ENCODE assay signal across 20 cellular contexts in genomic region chr13:48029859-48030258, GRCh38. TPM values are rescaled to one million over a fixed set of nuclear protein-coding genes. Genes with fewer than 3 reads are reported as not detected.
DNase-seq lines count a peak whose midpoint lies in the region; ATAC-seq, FAIRE-seq and TF ChIP-seq lines count a peak whose summit lies in the region.
"Had no signal": no experiment of that assay in that cellular context is flagged by ENCODE, and none has a peak within 500 bp of the region (broad histone marks: within the 10 kb centered on the region; RNA-seq: fewer than 3 reads in every experiment).

No MANE protein-coding gene starts in this region.

- H3K4me3 Mint-ChIP-seq in activated CD8-positive, alpha-beta T cell treated with anti-CD3 and anti-CD28 coated beads for 36 hours, result no peak overlapping the region
- no peak overlapping the region for H3K4me3 Mint-ChIP-seq in activated CD8-positive, alpha-beta T cell treated with anti-CD3 and anti-CD28 coated beads, Interleukin-2, amount 10 ng/mL, durations not matched to agents 7 days and 5 days
- H3K4me3 Mint-ChIP-seq: B cell; CD8-positive, alpha-beta T cell; H9 had no signal

- WGBS in GM12878 (ENCODE audit: insufficient coverage, insufficient replicate concordance, low lambda C conversion rate, missing lambda C conversion rate), result 33% methylated on average over 2 of the region's 2 CpGs

- no peak for TF ChIP-seq EP300 in GM12878 (IDR thresholded peaks at IDR 0.05; ENCODE audit: borderline replicate concordance in 1 of 2, control insufficient read depth in 1 of 2, low read depth in 2 of 2, low read length in 2 of 2)

- in situ Hi-C loops in GM12878 (cut with MboI), result no loop called here

- no peak overlapping the region for H3K4me3 ChIP-seq in GM12878
- H3K4me3 ChIP-seq: BLaER1 treated with 17β-estradiol and CSF1 and Interleukin-3, amounts not matched to agents 10 nM and 100 nM had no signal

- POLR2A ChIA-PET in activated CD8-positive, alpha-beta T cell treated with anti-CD3 and anti-CD28 coated beads for 36 hours (lab: Charles Lee), result interaction anchor here (0.8 kb wide), 1 partner anchor 1014 kb away, joined by 3 read pairs; no protein-coding TSS in a partner anchor
- POLR2A ChIA-PET in activated CD8-positive, alpha-beta T cell treated with anti-CD3 and anti-CD28 coated beads, Interleukin-2, amount 10 ng/mL, durations not matched to agents 7 days and 5 days (lab: Charles Lee), result no interaction called here
- POLR2A ChIA-PET in GM12878 (lab: Charles Lee), result no interaction called here

- SMC1A ChIA-PET in GM12878 (lab: Charles Lee; ENCODE audit: uncharacterized antibody, unreplicated experiment), result no interaction called here

- no peak overlapping the region for H3K27ac Mint-ChIP-seq in activated CD8-positive, alpha-beta T cell treated with anti-CD3 and anti-CD28 coated beads for 36 hours
- H3K27ac Mint-ChIP-seq in activated CD8-positive, alpha-beta T cell treated with anti-CD3 and anti-CD28 coated beads, Interleukin-2, amount 10 ng/mL, durations not matched to agents 7 days and 5 days, result no peak overlapping the region
- H3K27ac Mint-ChIP-seq in activated naive CD4-positive, alpha-beta T cell treated with anti-CD3 and anti-CD28 coated beads, Interleukin-2, amount 50 U/mL, for 72 hours, result peak overlapping the region in 1 of 2 donors; percentile 27
- H3K27ac Mint-ChIP-seq: B cell; CD8-positive, alpha-beta T cell; H9 had no signal

- no peak for TF ChIP-seq POLR2A in GM12878 (IDR thresholded peaks at IDR 0.05; ENCODE audit: low read depth, low read length)

- DNase-seq in activated CD8-positive, alpha-beta T cell treated with anti-CD3 and anti-CD28 coated beads for 36 hours, result no peak
- DNase-seq in activated CD8-positive, alpha-beta T cell treated with anti-CD3 and anti-CD28 coated beads, Interleukin-2, amount 10 ng/mL, durations not matched to agents 7 days and 5 days, result no peak
- DNase-seq in activated naive CD4-positive, alpha-beta T cell treated with anti-CD3 and anti-CD28 coated beads, Interleukin-2, amount 50 U/mL, for 72 hours (ENCODE audit: low spot score in 2 of 2), result no peak
- no peak for DNase-seq in activated naive CD4-positive, alpha-beta T cell treated with Interleukin-2 at 50 U/mL for 16 hours
- DNase-seq in GM12878 (ENCODE audit: low read depth, low spot score), result no peak
- DNase-seq in stimulated activated CD4-positive, alpha-beta T cell treated with anti-CD3 and anti-CD28 coated beads, Interleukin-15, amount 100 ng/mL, for 24 hours, result no peak
- DNase-seq: CD8-positive, alpha-beta T cell; COR-L47; DMS 273 treated with DMSO at 0.1 percent for 48 hours; DMS53; DND-41; EL; H9 had no signal

- no peak for FAIRE-seq in GM12878 (lab: Jason Lieb, UNC)
- FAIRE-seq: GM12891, GM19239, H1, HepG2 had no signal

- intact Hi-C loops in activated CD8-positive, alpha-beta T cell treated with anti-CD3 and anti-CD28 coated beads for 36 hours (cut with micrococcal nuclease), result no loop called here
- intact Hi-C loops in GM12878 (cut with micrococcal nuclease; ENCODE audit: unreplicated experiment), result no loop called here

- no peak overlapping the region for H2AFZ ChIP-seq in GM12878 (ENCODE audit: control insufficient read depth, low read depth, low read length)

- H3K4me2 ChIP-seq in GM12878 (ENCODE audit: control insufficient read depth, insufficient read depth), result no peak overlapping the region
- H3K4me2 ChIP-seq: BLaER1 treated with 17β-estradiol and CSF1 and Interleukin-3, amounts not matched to agents 10 nM and 100 nM had no signal

- CTCF ChIA-PET in activated CD8-positive, alpha-beta T cell treated with anti-CD3 and anti-CD28 coated beads for 36 hours (lab: Charles Lee), result no interaction called here
- CTCF ChIA-PET in activated CD8-positive, alpha-beta T cell treated with anti-CD3 and anti-CD28 coated beads, Interleukin-2, amount 10 ng/mL, durations not matched to agents 7 days and 5 days (lab: Charles Lee), result no interaction called here
- CTCF ChIA-PET in GM12878 (lab: Yijun Ruan, JAX), result no interaction called here

- H3K9me3 Mint-ChIP-seq in activated CD8-positive, alpha-beta T cell treated with anti-CD3 and anti-CD28 coated beads for 36 hours, result peaks cover 13% of the 10 kb centered on the region
- peaks cover 14% of the 10 kb centered on the region for H3K9me3 Mint-ChIP-seq in activated CD8-positive, alpha-beta T cell treated with anti-CD3 and anti-CD28 coated beads, Interleukin-2, amount 10 ng/mL, durations not matched to agents 7 days and 5 days (ENCODE audit: insufficient read depth)
- H3K9me3 Mint-ChIP-seq in activated naive CD4-positive, alpha-beta T cell treated with anti-CD3 and anti-CD28 coated beads, Interleukin-2, amount 50 U/mL, for 72 hours, result peaks cover 6 to 21% of the 10 kb centered on the region in 2 donors

- no TSS peak for BruUV-seq in GM12878 (replicated peaks; lab: Mats Ljungman, UMichigan)

- peaks cover 47% of the 10 kb centered on the region for H3K36me3 Mint-ChIP-seq in activated CD8-positive, alpha-beta T cell treated with anti-CD3 and anti-CD28 coated beads for 36 hours (ENCODE audit: low read depth)
- peaks cover 45% of the 10 kb centered on the region for H3K36me3 Mint-ChIP-seq in activated CD8-positive, alpha-beta T cell treated with anti-CD3 and anti-CD28 coated beads, Interleukin-2, amount 10 ng/mL, durations not matched to agents 7 days and 5 days (ENCODE audit: low read depth)
- H3K36me3 Mint-ChIP-seq in activated naive CD4-positive, alpha-beta T cell treated with anti-CD3 and anti-CD28 coated beads, Interleukin-2, amount 50 U/mL, for 72 hours, result peaks cover 16 to 43% of the 10 kb centered on the region in 2 donors

- no peaks in the 10 kb centered on the region for H3K27me3 Mint-ChIP-seq in activated CD8-positive, alpha-beta T cell treated with anti-CD3 and anti-CD28 coated beads for 36 hours
- H3K27me3 Mint-ChIP-seq in activated CD8-positive, alpha-beta T cell treated with anti-CD3 and anti-CD28 coated beads, Interleukin-2, amount 10 ng/mL, durations not matched to agents 7 days and 5 days (ENCODE audit: low read depth), result no peaks in the 10 kb centered on the region
- H3K27me3 Mint-ChIP-seq: B cell had no signal

- no peak for TF ChIP-seq RAD21 in GM12878 (IDR thresholded peaks at IDR 0.05; ENCODE audit: insufficient read depth, low read depth, low read length)

- no peaks in the 10 kb centered on the region for H3K27me3 ChIP-seq in GM12878 (replicated peaks in 1 of 2; ENCODE audit: control insufficient read depth in 2 of 2, insufficient read depth in 2 of 2, low read length in 1 of 2)
- H3K27me3 ChIP-seq: BLaER1 treated with 17β-estradiol and CSF1 and Interleukin-3, amounts not matched to agents 10 nM and 100 nM had no signal

- RAD21 ChIA-PET in GM12878 (lab: Charles Lee; ENCODE audit: unreplicated experiment), result no interaction called here

- no peak overlapping the region for H3K9ac ChIP-seq in GM12878 (ENCODE audit: control insufficient read depth, insufficient read depth, low read length)
- H3K9ac ChIP-seq: BLaER1 treated with 17β-estradiol and CSF1 and Interleukin-3, amounts not matched to agents 10 nM and 100 nM had no signal

- H3K36me3 ChIP-seq in GM12878 (ENCODE audit: control insufficient read depth in 2 of 2, insufficient read depth in 2 of 2, low read length in 1 of 2), result no peaks in the 10 kb centered on the region

- peaks cover 4% of the 10 kb centered on the region; the same call in 1 of the 3 replicates for H3K9me3 ChIP-seq in GM12878 (replicated peaks; ENCODE audit: control insufficient read depth, insufficient read depth, low read length)

- H3K4me1 Mint-ChIP-seq in activated CD8-positive, alpha-beta T cell treated with anti-CD3 and anti-CD28 coated beads for 36 hours (ENCODE audit: low read depth), result peaks cover 13% of the 10 kb centered on the region
- H3K4me1 Mint-ChIP-seq in activated CD8-positive, alpha-beta T cell treated with anti-CD3 and anti-CD28 coated beads, Interleukin-2, amount 10 ng/mL, durations not matched to agents 7 days and 5 days (ENCODE audit: low read depth), result peaks cover under 1% of the 10 kb centered on the region
- H3K4me1 Mint-ChIP-seq: B cell, H9 had no signal

- H3K27ac ChIP-seq in GM12878 (ENCODE audit: control insufficient read depth, insufficient read depth), result no peak overlapping the region
- H3K27ac ChIP-seq: BLaER1 treated with 17β-estradiol and CSF1 and Interleukin-3, amounts not matched to agents 10 nM and 100 nM had no signal

- TF ChIP-seq CTCF in activated CD8-positive, alpha-beta T cell treated with anti-CD3 and anti-CD28 coated beads for 36 hours (IDR thresholded peaks at IDR 0.05), result no peak
- no peak for TF ChIP-seq CTCF in GM12878 (IDR thresholded peaks at IDR 0.05 in 2 of 3, conservative IDR thresholded peaks at IDR 0.05 in 1 of 3; ENCODE audit: control insufficient read depth in 2 of 3, extremely low read depth in 1 of 3, insufficient read depth in 1 of 3, low read depth in 3 of 3, low read length in 3 of 3)

- H3K4me1 ChIP-seq in GM12878 (ENCODE audit: control insufficient read depth, insufficient read depth, low read length), result no peaks in the 10 kb centered on the region
- H3K4me1 ChIP-seq: BLaER1 treated with 17β-estradiol and CSF1 and Interleukin-3, amounts not matched to agents 10 nM and 100 nM had no signal

- ATAC-seq in activated CD8-positive, alpha-beta T cell treated with anti-CD3 and anti-CD28 coated beads for 36 hours, result peak; percentile 30
- ATAC-seq in activated CD8-positive, alpha-beta T cell treated with anti-CD3 and anti-CD28 coated beads, Interleukin-2, amount 10 ng/mL, durations not matched to agents 7 days and 5 days, result no peak
- peak; percentile 59 to 71 for ATAC-seq in activated naive CD4-positive, alpha-beta T cell treated with anti-CD3 and anti-CD28 coated beads, Interleukin-2, amount 50 U/mL, for 72 hours
- ATAC-seq in GM12878, result no peak
- no peak for ATAC-seq in HG03159 (IDR thresholded peaks at IDR 0.05; ENCODE audit: unreplicated experiment)
- ATAC-seq: CD8-positive, alpha-beta T cell; HepG2 had no signal

- H3K79me2 ChIP-seq in GM12878 (ENCODE audit: control insufficient read depth, insufficient read depth, low read length), result no peaks in the 10 kb centered on the region

- H4K20me1 ChIP-seq in GM12878 (ENCODE audit: control insufficient read depth, insufficient read depth), result no peaks in the 10 kb centered on the region
- H4K20me1 ChIP-seq: BLaER1 treated with 17β-estradiol and CSF1 and Interleukin-3, amounts not matched to agents 10 nM and 100 nM had no signal

RNA-seq across cellular contexts. Expression of gene NUDT15, which starts 7.7 kb away (rescaled TPM):
- 10 to 100 TPM; 22.8 to 23.5 TPM for total RNA-seq in activated CD8-positive, alpha-beta T cell treated with anti-CD3 and anti-CD28 coated beads for 36 hours
- 10 to 100 TPM; 15.4 to 15.7 TPM for total RNA-seq in activated CD8-positive, alpha-beta T cell treated with anti-CD3 and anti-CD28 coated beads, Interleukin-2, amount 10 ng/mL, durations not matched to agents 7 days and 5 days
- total RNA-seq in activated naive CD4-positive, alpha-beta T cell treated with anti-CD3 and anti-CD28 coated beads, Interleukin-2, amount 50 U/mL, for 72 hours, result 10 to 100 TPM; 17.2 to 41.8 TPM
- 1.9 and 2.7 TPM in 2 replicates for total RNA-seq in GM12878 (2013; cell fraction: nucleolus; rRNA removed)
- 14.7 and 15.4 TPM in 2 replicates for total RNA-seq in GM12878 (2014; rRNA removed)
- total RNA-seq in GM12878 (2014; rRNA removed; fragmentation: Illumina TruSeq; extraction: Trizol), result 18.3 TPM in 2 replicates
- total RNA-seq in GM12878 (2021), result 10.0 and 12.0 TPM in 2 replicates
- polyA plus RNA-seq in GM12878 (2011; ENCODE audit: low read depth), result 6.9 TPM
- 20.6 and 30.3 TPM in 2 replicates for polyA plus RNA-seq in GM12878 (2011; rRNA removed)
- polyA plus RNA-seq in GM12878 (2011; cell fraction: cytosol; rRNA removed), result 10.2 and 10.5 TPM in 2 replicates
- 3.1 and 4.0 TPM in 2 replicates for polyA plus RNA-seq in GM12878 (2011; cell fraction: nucleus; rRNA removed)
- 8.0 and 8.5 TPM in 2 replicates for polyA plus RNA-seq in GM12878 (2012)
- 20.4 and 23.3 TPM in 2 replicates for polyA plus RNA-seq in GM12878 (2014; fragmentation: Illumina TruSeq; extraction: Trizol)
- 10 to 100 TPM; 11.4 to 17.7 TPM for polyA plus RNA-seq in GM12878 (2014; fragmentation: Nextera tagmentation; extraction: Ambion mirVana)
- 13.6 and 16.5 TPM in 2 replicates for polyA plus RNA-seq in GM12878 (2014; rRNA removed)
- polyA plus RNA-seq in GM12878 (2016; fragmentation: Nextera tagmentation; extraction: Ambion mirVana), result 10 to 100 TPM; 25.2 to 26.7 TPM
- polyA minus RNA-seq in GM12878 (2011; rRNA and poly(A)+ RNA removed), result 3.1 TPM in 2 replicates
- polyA minus RNA-seq in GM12878 (2011; cell fraction: cytosol; rRNA and poly(A)+ RNA removed), result 1.9 and 2.3 TPM in 2 replicates
- polyA minus RNA-seq in GM12878 (2011; cell fraction: nucleus; rRNA and poly(A)+ RNA removed), result 1.5 and 3.3 TPM in 2 replicates

RNA-seq across cellular contexts. Expression of gene SUCLA2, which starts 28.8 kb away (rescaled TPM):
- total RNA-seq in activated CD8-positive, alpha-beta T cell treated with anti-CD3 and anti-CD28 coated beads for 36 hours, result 10 to 100 TPM; 42.2 to 44.7 TPM
- 10 to 100 TPM; 42.1 to 44.2 TPM for total RNA-seq in activated CD8-positive, alpha-beta T cell treated with anti-CD3 and anti-CD28 coated beads, Interleukin-2, amount 10 ng/mL, durations not matched to agents 7 days and 5 days
- total RNA-seq in activated naive CD4-positive, alpha-beta T cell treated with anti-CD3 and anti-CD28 coated beads, Interleukin-2, amount 50 U/mL, for 72 hours, result 10 to 100 TPM; 50.3 to 61.5 TPM
- total RNA-seq in GM12878 (2013; cell fraction: nucleolus; rRNA removed), result 56.5 and 59.6 TPM in 2 replicates
- 30.0 and 30.5 TPM in 2 replicates for total RNA-seq in GM12878 (2014; rRNA removed)
- 41.1 and 43.8 TPM in 2 replicates for total RNA-seq in GM12878 (2014; rRNA removed; fragmentation: Illumina TruSeq; extraction: Trizol)
- total RNA-seq in GM12878 (2021), result 35.3 and 36.8 TPM in 2 replicates
- polyA plus RNA-seq in GM12878 (2011; ENCODE audit: low read depth), result 12.6 TPM
- polyA plus RNA-seq in GM12878 (2011; rRNA removed), result 50.7 and 86.2 TPM in 2 replicates
- polyA plus RNA-seq in GM12878 (2011; cell fraction: cytosol; rRNA removed), result 19.8 and 22.8 TPM in 2 replicates
- polyA plus RNA-seq in GM12878 (2011; cell fraction: nucleus; rRNA removed), result 23.8 and 32.1 TPM in 2 replicates
- 18.0 and 26.3 TPM in 2 replicates for polyA plus RNA-seq in GM12878 (2012)
- 36.8 and 43.0 TPM in 2 replicates for polyA plus RNA-seq in GM12878 (2014; fragmentation: Illumina TruSeq; extraction: Trizol)
- 10 to 100 TPM; 41.8 to 45.2 TPM for polyA plus RNA-seq in GM12878 (2014; fragmentation: Nextera tagmentation; extraction: Ambion mirVana)
- polyA plus RNA-seq in GM12878 (2014; rRNA removed), result 25.9 and 27.5 TPM in 2 replicates
- polyA plus RNA-seq in GM12878 (2016; fragmentation: Nextera tagmentation; extraction: Ambion mirVana), result 10 to 100 TPM; 82.3 to 83.4 TPM
- polyA minus RNA-seq in GM12878 (2011; rRNA and poly(A)+ RNA removed), result 16.3 and 24.4 TPM in 2 replicates
- 6.7 and 13.1 TPM in 2 replicates for polyA minus RNA-seq in GM12878 (2011; cell fraction: cytosol; rRNA and poly(A)+ RNA removed)
- 22.0 and 33.9 TPM in 2 replicates for polyA minus RNA-seq in GM12878 (2011; cell fraction: nucleus; rRNA and poly(A)+ RNA removed)

Comparison
In these comparisons a context has a peak if more than half of its experiments do, and no peak if none do; other contexts are left out.
1. ATAC-seq: peak in activated CD8-positive, alpha-beta T cell treated with anti-CD3 and anti-CD28 coated beads for 36 hours (single experiment) and activated naive CD4-positive, alpha-beta T cell treated with anti-CD3 and anti-CD28 coated beads, Interleukin-2, amount 50 U/mL, for 72 hours (2 of 2); none in activated CD8-positive, alpha-beta T cell treated with anti-CD3 and anti-CD28 coated beads, Interleukin-2, amount 10 ng/mL, durations not matched to agents 7 days and 5 days (single experiment), GM12878 (single experiment) and HG03159 (single experiment).